Comparison of ENCODE assay signal across 27 cellular contexts in genomic region chr2:233162770-233163169, GRCh38.
"Had no signal": no experiment of that assay in that cellular context is flagged by ENCODE, and none has a peak within 500 bp of the region (broad histone marks: within the 10 kb centered on the region; RNA-seq: fewer than 3 reads in every experiment).

No MANE protein-coding gene starts in this region.

- H3K27ac ChIP-seq: coronary artery, esophagus muscularis mucosa, foreskin keratinocyte, gastroesophageal sphincter, heart left ventricle, hepatocyte, prostate gland, right atrium auricular region, thoracic aorta, tibial nerve, upper lobe of left lung had no signal

- ATAC-seq: foreskin keratinocyte; gastroesophageal sphincter; heart left ventricle; left lobe of liver; mucosa of descending colon; sciatic nerve; stimulated activated memory B cell treated with anti-CD40 and anti-IgM and Interleukin-4, amounts not matched to agents 10 μg/mL and 1 μg/mL and 100 μg/mL, for 72 hours had no signal

- H3K27me3 ChIP-seq: foreskin keratinocyte, heart left ventricle, hepatocyte, right atrium auricular region, tibial nerve, upper lobe of left lung had no signal

- FAIRE-seq: endothelial cell of umbilical vein, urothelium cell line had no signal

- DNase-seq: dermis blood vessel endothelial cell; effector memory CD4-positive, alpha-beta T cell; foreskin keratinocyte; heart left ventricle; kidney; mesenchymal stem cell; mucosa of descending colon; naive B cell; nucleus accumbens; stimulated activated CD4-positive, alpha-beta T cell treated with anti-CD3 and anti-CD28 coated beads, Interleukin-12 subunit alpha, Interleukin-12 subunit beta, amount 100 ng/mL, for 4 hours; stimulated activated CD4-positive, alpha-beta T cell treated with anti-CD3 and anti-CD28 coated beads, Interleukin-1b, Interleukin-23, amount 100 ng/mL, for 48 hours; stimulated activated CD4-positive, alpha-beta T cell treated with anti-CD3 and anti-CD28 coated beads, Interleukin-4, amount 100 ng/mL, for 1 hour had no signal

- H3K4me1 ChIP-seq: foreskin keratinocyte, gastroesophageal sphincter, prostate gland had no signal

- H3K36me3 ChIP-seq: gastroesophageal sphincter, prostate gland, right atrium auricular region had no signal

- H3K4me3 ChIP-seq: coronary artery, esophagus muscularis mucosa, gastroesophageal sphincter, heart left ventricle, hepatocyte, mucosa of descending colon, prostate gland, right atrium auricular region, smooth muscle cell, thoracic aorta, tibial nerve, upper lobe of left lung had no signal

- H3K9me3 ChIP-seq: esophagus muscularis mucosa, gastroesophageal sphincter, heart left ventricle, mucosa of descending colon, prostate gland, right atrium auricular region, thoracic aorta, tibial nerve, upper lobe of left lung had no signal
